In genomic region chr5:151250346-151251000, GRCh38 we compare ENCODE assay signal across 1 cellular context.
TF ChIP-seq lines count a peak whose summit lies in the region.

No MANE protein-coding gene starts in this region.

TF ChIP-seq in HepG2, 621 proteins besides CTCF, POLR2A, EP300 and RAD21 (continued from another document and continues in another):
- TF ChIP-seq, protein P1, sequence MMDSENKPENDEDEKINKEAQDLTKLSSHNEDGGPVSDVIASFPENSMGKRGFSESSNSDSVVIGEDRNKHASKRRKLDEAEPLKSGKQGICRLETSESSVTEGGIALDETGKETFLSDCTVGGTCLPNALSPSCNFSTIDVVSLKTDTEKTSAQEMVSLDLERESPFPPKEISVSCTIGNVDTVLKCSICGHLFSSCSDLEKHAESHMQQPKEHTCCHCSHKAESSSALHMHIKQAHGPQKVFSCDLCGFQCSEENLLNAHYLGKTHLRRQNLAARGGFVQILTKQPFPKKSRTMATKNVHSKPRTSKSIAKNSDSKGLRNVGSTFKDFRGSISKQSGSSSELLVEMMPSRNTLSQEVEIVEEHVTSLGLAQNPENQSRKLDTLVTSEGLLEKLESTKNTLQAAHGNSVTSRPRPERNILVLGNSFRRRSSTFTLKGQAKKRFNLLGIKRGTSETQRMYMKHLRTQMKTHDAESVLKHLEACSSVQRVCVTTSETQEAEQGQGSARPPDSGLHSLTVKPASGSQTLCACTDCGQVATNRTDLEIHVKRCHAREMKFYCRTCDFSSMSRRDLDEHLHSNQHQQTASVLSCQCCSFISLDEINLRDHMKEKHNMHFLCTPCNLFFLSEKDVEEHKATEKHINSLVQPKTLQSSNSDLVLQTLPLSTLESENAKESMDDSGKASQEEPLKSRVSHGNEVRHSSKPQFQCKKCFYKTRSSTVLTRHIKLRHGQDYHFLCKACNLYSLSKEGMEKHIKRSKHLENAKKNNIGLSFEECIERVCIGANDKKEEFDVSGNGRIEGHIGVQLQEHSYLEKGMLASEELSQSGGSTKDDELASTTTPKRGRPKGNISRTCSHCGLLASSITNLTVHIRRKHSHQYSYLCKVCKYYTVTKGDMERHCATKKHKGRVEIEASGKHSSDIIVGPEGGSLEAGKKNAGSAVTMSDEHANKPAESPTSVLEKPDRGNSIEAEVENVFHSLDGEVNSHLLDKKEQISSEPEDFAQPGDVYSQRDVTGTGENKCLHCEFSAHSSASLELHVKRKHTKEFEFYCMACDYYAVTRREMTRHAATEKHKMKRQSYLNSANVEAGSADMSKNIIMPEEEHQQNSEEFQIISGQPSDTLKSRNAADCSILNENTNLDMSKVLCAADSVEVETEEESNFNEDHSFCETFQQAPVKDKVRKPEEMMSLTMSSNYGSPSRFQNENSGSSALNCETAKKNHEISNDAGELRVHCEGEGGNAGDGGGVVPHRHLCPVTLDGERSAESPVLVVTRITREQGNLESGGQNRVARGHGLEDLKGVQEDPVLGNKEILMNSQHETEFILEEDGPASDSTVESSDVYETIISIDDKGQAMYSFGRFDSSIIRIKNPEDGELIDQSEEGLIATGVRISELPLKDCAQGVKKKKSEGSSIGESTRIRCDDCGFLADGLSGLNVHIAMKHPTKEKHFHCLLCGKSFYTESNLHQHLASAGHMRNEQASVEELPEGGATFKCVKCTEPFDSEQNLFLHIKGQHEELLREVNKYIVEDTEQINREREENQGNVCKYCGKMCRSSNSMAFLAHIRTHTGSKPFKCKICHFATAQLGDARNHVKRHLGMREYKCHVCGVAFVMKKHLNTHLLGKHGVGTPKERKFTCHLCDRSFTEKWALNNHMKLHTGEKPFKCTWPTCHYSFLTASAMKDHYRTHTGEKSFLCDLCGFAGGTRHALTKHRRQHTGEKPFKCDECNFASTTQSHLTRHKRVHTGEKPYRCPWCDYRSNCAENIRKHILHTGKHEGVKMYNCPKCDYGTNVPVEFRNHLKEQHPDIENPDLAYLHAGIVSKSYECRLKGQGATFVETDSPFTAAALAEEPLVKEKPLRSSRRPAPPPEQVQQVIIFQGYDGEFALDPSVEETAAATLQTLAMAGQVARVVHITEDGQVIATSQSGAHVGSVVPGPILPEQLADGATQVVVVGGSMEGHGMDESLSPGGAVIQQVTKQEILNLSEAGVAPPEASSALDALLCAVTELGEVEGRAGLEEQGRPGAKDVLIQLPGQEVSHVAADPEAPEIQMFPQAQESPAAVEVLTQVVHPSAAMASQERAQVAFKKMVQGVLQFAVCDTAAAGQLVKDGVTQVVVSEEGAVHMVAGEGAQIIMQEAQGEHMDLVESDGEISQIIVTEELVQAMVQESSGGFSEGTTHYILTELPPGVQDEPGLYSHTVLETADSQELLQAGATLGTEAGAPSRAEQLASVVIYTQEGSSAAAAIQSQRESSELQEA (CRISPR knock-in tag; IDR thresholded peaks at IDR 0.05; ENCODE audit: not compliant biosample characterization) = no peak
- TF ChIP-seq BCL3 (CRISPR knock-in tag; IDR thresholded peaks at IDR 0.05) (no peak), ZNF513 (CRISPR knock-in tag; conservative IDR thresholded peaks at IDR 0.05) (no peak), MED1 (CRISPR knock-in tag; IDR thresholded peaks at IDR 0.05) (0 out of 2 replicates have a peak, but pooled peaks have one; percentile 4), UBTF (CRISPR knock-in tag; IDR thresholded peaks at IDR 0.05) (no peak), TGIF2 (CRISPR knock-in tag; IDR thresholded peaks at IDR 0.05) (peak; percentile 38; the same call in 1 of the 2 replicates), TRAFD1 (CRISPR knock-in tag; IDR thresholded peaks at IDR 0.05; ENCODE audit: borderline replicate concordance) (no peak), ZNF326 (CRISPR knock-in tag; IDR thresholded peaks at IDR 0.05; ENCODE audit: borderline replicate concordance) (no peak), FOXJ3 (CRISPR knock-in tag; IDR thresholded peaks at IDR 0.05; ENCODE audit: borderline replicate concordance) (no peak), ZC3H13 (CRISPR knock-in tag; IDR thresholded peaks at IDR 0.05) (no peak)
- TF ChIP-seq, protein P2, sequence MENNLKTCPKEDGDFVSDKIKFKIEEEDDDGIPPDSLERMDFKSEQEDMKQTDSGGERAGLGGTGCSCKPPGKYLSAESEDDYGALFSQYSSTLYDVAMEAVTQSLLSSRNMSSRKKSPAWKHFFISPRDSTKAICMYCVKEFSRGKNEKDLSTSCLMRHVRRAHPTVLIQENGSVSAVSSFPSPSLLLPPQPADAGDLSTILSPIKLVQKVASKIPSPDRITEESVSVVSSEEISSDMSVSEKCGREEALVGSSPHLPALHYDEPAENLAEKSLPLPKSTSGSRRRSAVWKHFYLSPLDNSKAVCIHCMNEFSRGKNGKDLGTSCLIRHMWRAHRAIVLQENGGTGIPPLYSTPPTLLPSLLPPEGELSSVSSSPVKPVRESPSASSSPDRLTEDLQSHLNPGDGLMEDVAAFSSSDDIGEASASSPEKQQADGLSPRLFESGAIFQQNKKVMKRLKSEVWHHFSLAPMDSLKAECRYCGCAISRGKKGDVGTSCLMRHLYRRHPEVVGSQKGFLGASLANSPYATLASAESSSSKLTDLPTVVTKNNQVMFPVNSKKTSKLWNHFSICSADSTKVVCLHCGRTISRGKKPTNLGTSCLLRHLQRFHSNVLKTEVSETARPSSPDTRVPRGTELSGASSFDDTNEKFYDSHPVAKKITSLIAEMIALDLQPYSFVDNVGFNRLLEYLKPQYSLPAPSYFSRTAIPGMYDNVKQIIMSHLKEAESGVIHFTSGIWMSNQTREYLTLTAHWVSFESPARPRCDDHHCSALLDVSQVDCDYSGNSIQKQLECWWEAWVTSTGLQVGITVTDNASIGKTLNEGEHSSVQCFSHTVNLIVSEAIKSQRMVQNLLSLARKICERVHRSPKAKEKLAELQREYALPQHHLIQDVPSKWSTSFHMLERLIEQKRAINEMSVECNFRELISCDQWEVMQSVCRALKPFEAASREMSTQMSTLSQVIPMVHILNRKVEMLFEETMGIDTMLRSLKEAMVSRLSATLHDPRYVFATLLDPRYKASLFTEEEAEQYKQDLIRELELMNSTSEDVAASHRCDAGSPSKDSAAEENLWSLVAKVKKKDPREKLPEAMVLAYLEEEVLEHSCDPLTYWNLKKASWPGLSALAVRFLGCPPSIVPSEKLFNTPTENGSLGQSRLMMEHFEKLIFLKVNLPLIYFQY (CRISPR knock-in tag; IDR thresholded peaks at IDR 0.05; ENCODE audit: borderline replicate concordance) = no peak
- TF ChIP-seq, protein P3, sequence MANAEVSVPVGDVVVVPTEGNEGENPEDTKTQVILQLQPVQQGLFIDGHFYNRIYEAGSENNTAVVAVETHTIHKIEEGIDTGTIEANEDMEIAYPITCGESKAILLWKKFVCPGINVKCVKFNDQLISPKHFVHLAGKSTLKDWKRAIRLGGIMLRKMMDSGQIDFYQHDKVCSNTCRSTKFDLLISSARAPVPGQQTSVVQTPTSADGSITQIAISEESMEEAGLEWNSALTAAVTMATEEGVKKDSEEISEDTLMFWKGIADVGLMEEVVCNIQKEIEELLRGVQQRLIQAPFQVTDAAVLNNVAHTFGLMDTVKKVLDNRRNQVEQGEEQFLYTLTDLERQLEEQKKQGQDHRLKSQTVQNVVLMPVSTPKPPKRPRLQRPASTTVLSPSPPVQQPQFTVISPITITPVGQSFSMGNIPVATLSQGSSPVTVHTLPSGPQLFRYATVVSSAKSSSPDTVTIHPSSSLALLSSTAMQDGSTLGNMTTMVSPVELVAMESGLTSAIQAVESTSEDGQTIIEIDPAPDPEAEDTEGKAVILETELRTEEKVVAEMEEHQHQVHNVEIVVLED (CRISPR knock-in tag; IDR thresholded peaks at IDR 0.05; ENCODE audit: borderline replicate concordance) = no peak
- TF ChIP-seq, protein P4, sequence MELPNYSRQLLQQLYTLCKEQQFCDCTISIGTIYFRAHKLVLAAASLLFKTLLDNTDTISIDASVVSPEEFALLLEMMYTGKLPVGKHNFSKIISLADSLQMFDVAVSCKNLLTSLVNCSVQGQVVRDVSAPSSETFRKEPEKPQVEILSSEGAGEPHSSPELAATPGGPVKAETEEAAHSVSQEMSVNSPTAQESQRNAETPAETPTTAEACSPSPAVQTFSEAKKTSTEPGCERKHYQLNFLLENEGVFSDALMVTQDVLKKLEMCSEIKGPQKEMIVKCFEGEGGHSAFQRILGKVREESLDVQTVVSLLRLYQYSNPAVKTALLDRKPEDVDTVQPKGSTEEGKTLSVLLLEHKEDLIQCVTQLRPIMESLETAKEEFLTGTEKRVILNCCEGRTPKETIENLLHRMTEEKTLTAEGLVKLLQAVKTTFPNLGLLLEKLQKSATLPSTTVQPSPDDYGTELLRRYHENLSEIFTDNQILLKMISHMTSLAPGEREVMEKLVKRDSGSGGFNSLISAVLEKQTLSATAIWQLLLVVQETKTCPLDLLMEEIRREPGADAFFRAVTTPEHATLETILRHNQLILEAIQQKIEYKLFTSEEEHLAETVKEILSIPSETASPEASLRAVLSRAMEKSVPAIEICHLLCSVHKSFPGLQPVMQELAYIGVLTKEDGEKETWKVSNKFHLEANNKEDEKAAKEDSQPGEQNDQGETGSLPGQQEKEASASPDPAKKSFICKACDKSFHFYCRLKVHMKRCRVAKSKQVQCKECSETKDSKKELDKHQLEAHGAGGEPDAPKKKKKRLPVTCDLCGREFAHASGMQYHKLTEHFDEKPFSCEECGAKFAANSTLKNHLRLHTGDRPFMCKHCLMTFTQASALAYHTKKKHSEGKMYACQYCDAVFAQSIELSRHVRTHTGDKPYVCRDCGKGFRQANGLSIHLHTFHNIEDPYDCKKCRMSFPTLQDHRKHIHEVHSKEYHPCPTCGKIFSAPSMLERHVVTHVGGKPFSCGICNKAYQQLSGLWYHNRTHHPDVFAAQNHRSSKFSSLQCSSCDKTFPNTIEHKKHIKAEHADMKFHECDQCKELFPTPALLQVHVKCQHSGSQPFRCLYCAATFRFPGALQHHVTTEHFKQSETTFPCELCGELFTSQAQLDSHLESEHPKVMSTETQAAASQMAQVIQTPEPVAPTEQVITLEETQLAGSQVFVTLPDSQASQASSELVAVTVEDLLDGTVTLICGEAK (IDR thresholded peaks at IDR 0.05) = no peak
- TF ChIP-seq, protein P4 (CRISPR knock-in tag; IDR thresholded peaks at IDR 0.05) = no peak
